Comparison of ENCODE assay signal across 21 cellular contexts in genomic region chr12:121187501-121187900, GRCh38. TPM values are rescaled to one million over a fixed set of nuclear protein-coding genes. Genes with fewer than 3 reads are reported as not detected.
DNase-seq lines count a peak whose midpoint lies in the region; FAIRE-seq and TF ChIP-seq lines count a peak whose summit lies in the region.
"Had no signal": no experiment of that assay in that cellular context is flagged by ENCODE, and none has a peak within 500 bp of the region (broad histone marks: within the 10 kb centered on the region; RNA-seq: fewer than 3 reads in every experiment).

No MANE protein-coding gene starts in this region.

- no peak for TF ChIP-seq CTCF in brain microvascular endothelial cell (IDR thresholded peaks at IDR 0.05; ENCODE audit: low read depth, low read length, missing control alignments)
- TF ChIP-seq CTCF in endothelial cell of umbilical vein (IDR thresholded peaks at IDR 0.05; ENCODE audit: extremely low read depth in 1 of 2, insufficient read depth in 1 of 2, low read depth in 1 of 2, low read length in 2 of 2), result no peak
- TF ChIP-seq CTCF in neural cell (IDR thresholded peaks at IDR 0.05; ENCODE audit: poor library complexity, severe bottlenecking), result no peak

- CTCF ChIA-PET in endothelial cell of umbilical vein (lab: Charles Lee), result interaction anchor here (1.0 to 2.0 kb wide), 2 partner anchors 11 to 42 kb away, joined by 5 to 6 read pairs; no protein-coding TSS in a partner anchor

- dilution Hi-C loops in endothelial cell of umbilical vein (cut with MboI; ENCODE audit: extremely low pct_ligation_motif_present, low sequenced_read_pairs), result no loop called here

- TF ChIP-seq EP300 in neural cell (conservative IDR thresholded peaks at IDR 0.05; ENCODE audit: poor library complexity, severe bottlenecking), result peak; percentile 79

- TF ChIP-seq POLR2A in endothelial cell of umbilical vein (IDR thresholded peaks at IDR 0.05; ENCODE audit: low read depth, low read length), result no peak

- no peak for TF ChIP-seq RAD21 in neural cell (conservative IDR thresholded peaks at IDR 0.05)

- H4K20me1 ChIP-seq in endothelial cell of umbilical vein (replicated peaks; ENCODE audit: control insufficient read depth, extremely low read depth, insufficient read depth, low read length) (no peaks in the 10 kb centered on the region), neural cell (ENCODE audit: insufficient read depth) (no peaks in the 10 kb centered on the region)
- H4K20me1 ChIP-seq: BLaER1 treated with 17β-estradiol and CSF1 and Interleukin-3, amounts not matched to agents 10 nM and 100 nM had no signal

- BruUV-seq in endothelial cell of umbilical vein (replicated peaks; lab: Mats Ljungman, UMichigan), result no TSS peak

- no peaks in the 10 kb centered on the region for H3K27me3 ChIP-seq in brain microvascular endothelial cell (replicated peaks)
- no peaks in the 10 kb centered on the region for H3K27me3 ChIP-seq in endothelial cell of umbilical vein (ENCODE audit: control insufficient read depth in 2 of 2, insufficient read depth in 2 of 2, low read length in 2 of 2)
- H3K27me3 ChIP-seq in neural cell (ENCODE audit: insufficient read depth, low read depth, low read length), result no peaks in the 10 kb centered on the region
- no peaks in the 10 kb centered on the region for H3K27me3 ChIP-seq in H7 (ENCODE audit: control insufficient read depth, insufficient read depth, low read length)
- H3K27me3 ChIP-seq: BLaER1 treated with 17β-estradiol and CSF1 and Interleukin-3, amounts not matched to agents 10 nM and 100 nM had no signal

- intact Hi-C loops in endothelial cell of umbilical vein (cut with micrococcal nuclease), result no loop called here

- H3K4me2 ChIP-seq in endothelial cell of umbilical vein (ENCODE audit: insufficient read depth, low read length), result peak overlapping the region; percentile 52
- H3K4me2 ChIP-seq in neural cell (ENCODE audit: low read length), result peak overlapping the region; percentile 56
- H3K4me2 ChIP-seq: A549 had no signal

- peak overlapping the region; percentile 24 for H3K27ac ChIP-seq in brain microvascular endothelial cell
- peak overlapping the region; percentile 72 for H3K27ac ChIP-seq in endothelial cell of umbilical vein (ENCODE audit: insufficient read depth, low read depth, low read length)
- H3K27ac ChIP-seq in neural cell (ENCODE audit: low read length), result peak overlapping the region; percentile 38
- H3K27ac ChIP-seq: 22Rv1, A549, C4-2B had no signal

- no peaks in the 10 kb centered on the region for H3F3A ChIP-seq in neural cell (ENCODE audit: insufficient read depth, low read length, poor library complexity, severe bottlenecking)

- no peak for FAIRE-seq in endothelial cell of umbilical vein (lab: Jason Lieb, UNC)
- FAIRE-seq: A549, D721Med, G401.6, GM12891 had no signal

- POLR2A ChIA-PET in endothelial cell of umbilical vein (lab: Charles Lee), result interaction anchor here (1.0 kb wide), 1 partner anchor 17 kb away, joined by 3 read pairs; no protein-coding TSS in a partner anchor

- H3K4me3 ChIP-seq in brain microvascular endothelial cell (ENCODE audit: low read depth, low read length) (no peak overlapping the region), endothelial cell of umbilical vein (replicated peaks in 1 of 3; ENCODE audit: insufficient read depth in 1 of 3, low read depth in 1 of 3, low read length in 3 of 3) (no peak overlapping the region), neural cell (ENCODE audit: low read length) (peak overlapping the region; percentile 22), H7 (ENCODE audit: insufficient read depth, low read depth, low read length) (no peak overlapping the region)
- H3K4me3 ChIP-seq: A549; BLaER1 treated with 17β-estradiol and CSF1 and Interleukin-3, amounts not matched to agents 10 nM and 100 nM had no signal

- DNase-seq in brain microvascular endothelial cell, result no peak
- DNase-seq in dermis blood vessel endothelial cell, result peak; percentile 51
- peak; percentile 33 for DNase-seq in endothelial cell of umbilical vein (ENCODE audit: low read depth, low spot score)
- no peak for DNase-seq in NCI-H82 (lab: John Stamatoyannopoulos, UW)
- no peak for DNase-seq in H7
- no peak for DNase-seq in hepatic stellate cell (ENCODE audit: low spot score)
- DNase-seq: AML-193; Caco-2; Calu3; CD4-positive, alpha-beta T cell; CD8-positive, alpha-beta T cell; DMS79 treated with DMSO at 0.1 percent for 48 hours; GF-D8 had no signal

- H3K9me2 ChIP-seq in neural cell (ENCODE audit: insufficient read depth, low read length), result no peaks in the 10 kb centered on the region

- peak overlapping the region; percentile 20 for H3K9ac ChIP-seq in endothelial cell of umbilical vein (replicated peaks; ENCODE audit: extremely low read depth, insufficient read depth, low read length)
- peak overlapping the region; percentile 6 for H3K9ac ChIP-seq in neural cell (ENCODE audit: low read length)
- H3K9ac ChIP-seq: BLaER1 treated with 17β-estradiol and CSF1 and Interleukin-3, amounts not matched to agents 10 nM and 100 nM had no signal

- H3K4me1 ChIP-seq in endothelial cell of umbilical vein (ENCODE audit: control insufficient read depth, extremely low read depth, insufficient read depth, low read length), result peaks cover 49% of the 10 kb centered on the region
- H3K4me1 ChIP-seq: A549, Caco-2 had no signal

- no peaks in the 10 kb centered on the region for H3K9me1 ChIP-seq in endothelial cell of umbilical vein (replicated peaks; ENCODE audit: control insufficient read depth, extremely low read depth, insufficient read depth, low read length)

- H2AFZ ChIP-seq in endothelial cell of umbilical vein (ENCODE audit: low read depth, low read length) (peak overlapping the region; percentile 9), neural cell (ENCODE audit: low read depth, low read length) (no peak overlapping the region)

- H3K9me3 ChIP-seq in endothelial cell of umbilical vein (replicated peaks; ENCODE audit: control insufficient read depth, insufficient read depth, low read length) (no peaks in the 10 kb centered on the region), neural cell (ENCODE audit: low read length) (no peaks in the 10 kb centered on the region)
- H3K9me3 ChIP-seq: A549; BLaER1 treated with 17β-estradiol and CSF1 and Interleukin-3, amounts not matched to agents 10 nM and 100 nM; Caco-2 had no signal

- H3K36me3 ChIP-seq in brain microvascular endothelial cell (replicated peaks) (no peaks in the 10 kb centered on the region), endothelial cell of umbilical vein (ENCODE audit: control insufficient read depth in 2 of 2, extremely low read depth in 1 of 2, insufficient read depth in 2 of 2, low read length in 2 of 2) (no peaks in the 10 kb centered on the region), neural cell (ENCODE audit: insufficient read depth, low read length) (no peaks in the 10 kb centered on the region), H7 (replicated peaks; ENCODE audit: control insufficient read depth, insufficient read depth, low read length) (no peaks in the 10 kb centered on the region)

- in situ Hi-C loops in brain microvascular endothelial cell (cut with HindIII; ENCODE audit: low pct_ligation_motif_present, low sequenced_read_pairs), result no loop called here

- no peaks in the 10 kb centered on the region for H3K79me2 ChIP-seq in endothelial cell of umbilical vein (ENCODE audit: control insufficient read depth, insufficient read depth, low read length)
- no peaks in the 10 kb centered on the region for H3K79me2 ChIP-seq in neural cell (replicated peaks; ENCODE audit: insufficient read depth, low read length)

TF ChIP-seq in endothelial cell of umbilical vein, 7 proteins besides CTCF, POLR2A, EP300 and RAD21 (continues in another document):
- TF ChIP-seq JUN (IDR thresholded peaks at IDR 0.05; ENCODE audit: borderline replicate concordance, insufficient read depth, insufficient read length, low read depth), result no peak
- no peak for TF ChIP-seq POLR2AphosphoS5 (IDR thresholded peaks at IDR 0.05; ENCODE audit: insufficient read depth, low read depth, low read length)

TF ChIP-seq in neural cell, 6 proteins besides CTCF, POLR2A, EP300 and RAD21:
- TF ChIP-seq TAF1 (IDR thresholded peaks at IDR 0.05; ENCODE audit: low read depth) (no peak), POLR2AphosphoS5 (IDR thresholded peaks at IDR 0.05) (peak; percentile 91), SMC3 (conservative IDR thresholded peaks at IDR 0.05; ENCODE audit: poor library complexity) (no peak), MXI1 (conservative IDR thresholded peaks at IDR 0.05; ENCODE audit: poor library complexity, severe bottlenecking) (no peak)

RNA-seq across cellular contexts. Expression of gene P2RX4, which starts 22.4 kb away (rescaled TPM):
- total RNA-seq in dermis blood vessel endothelial cell (105 and 193 TPM in 2 replicates), endothelial cell of umbilical vein (72.8 and 116 TPM in 2 replicates)
- polyA plus RNA-seq in endothelial cell of umbilical vein (92.8 and 125 TPM in 2 replicates), neural cell (5.0 and 5.8 TPM in 2 replicates)
- polyA plus RNA-seq in endothelial cell of umbilical vein (2011; cell fraction: cytosol; rRNA removed), result 49.0 and 60.0 TPM in 2 replicates
- 42.4 and 55.1 TPM in 2 replicates for polyA plus RNA-seq in endothelial cell of umbilical vein (2011; cell fraction: nucleus; rRNA removed)
- 46.8 and 67.8 TPM in 2 replicates for polyA plus RNA-seq in endothelial cell of umbilical vein (2012)
- polyA minus RNA-seq in endothelial cell of umbilical vein (66.4 and 76.3 TPM in 2 replicates), neural cell (2.7 and 3.4 TPM in 2 replicates)
- 3.2 TPM for polyA minus RNA-seq in endothelial cell of umbilical vein (2011; cell fraction: cytosol; rRNA and poly(A)+ RNA removed)
- polyA minus RNA-seq in endothelial cell of umbilical vein (2011; cell fraction: nucleus; rRNA and poly(A)+ RNA removed), result 18.1 and 19.1 TPM in 2 replicates
- 11.1 and 12.6 TPM in 2 replicates for total RNA-seq in H7 (2014; rRNA removed; shearing (Covaris generic))

RNA-seq across cellular contexts. Expression of gene P2RX7, which starts 54.8 kb away (rescaled TPM):
- total RNA-seq in dermis blood vessel endothelial cell, result 8.8 and 10.2 TPM in 2 replicates
- 5.1 and 8.1 TPM in 2 replicates for total RNA-seq in endothelial cell of umbilical vein
- 0.80 and 1.3 TPM in 2 replicates for polyA plus RNA-seq in endothelial cell of umbilical vein
- 0.67 and 0.71 TPM in 2 replicates for polyA plus RNA-seq in endothelial cell of umbilical vein (2011; cell fraction: cytosol; rRNA removed)
- 2.2 and 2.8 TPM in 2 replicates for polyA plus RNA-seq in endothelial cell of umbilical vein (2011; cell fraction: nucleus; rRNA removed)
- 1.3 and 2.9 TPM in 2 replicates for polyA plus RNA-seq in endothelial cell of umbilical vein (2012)
- polyA minus RNA-seq in endothelial cell of umbilical vein, result 0.83 and 0.93 TPM in 2 replicates
- not detected for polyA minus RNA-seq in endothelial cell of umbilical vein (2011; cell fraction: cytosol; rRNA and poly(A)+ RNA removed)
- 1.0 and 2.2 TPM in 2 replicates for polyA minus RNA-seq in endothelial cell of umbilical vein (2011; cell fraction: nucleus; rRNA and poly(A)+ RNA removed)
- not detected in 2 replicates for polyA plus RNA-seq in neural cell
- not detected in 2 replicates for polyA minus RNA-seq in neural cell
- total RNA-seq in H7 (2014; rRNA removed; shearing (Covaris generic)), result 0.07 TPM in 1 of 2 replicates, not detected in the other
- total RNA-seq: Caco-2, Calu3 had no signal

Comparison
In these comparisons a context has a peak if more than half of its experiments do, and no peak if none do; other contexts are left out.
1. DNase-seq: peak in dermis blood vessel endothelial cell (single experiment) and endothelial cell of umbilical vein (single experiment); none in brain microvascular endothelial cell (single experiment), NCI-H82 (single experiment), H7 (single experiment) and hepatic stellate cell (single experiment).
2. Peak in every context shown above with its lines, with median percentiles within 50 percentile points of each other: H3K27ac ChIP-seq.